Comparison of ENCODE assay signal across 22 cellular contexts in genomic region chr1:101183388-101183699, GRCh38. TPM values are rescaled to one million over a fixed set of nuclear protein-coding genes. Genes with fewer than 3 reads are reported as not detected.
A peak's percentile ranks its signal among the peaks of the same experiment; 100 is the strongest.
DNase-seq lines count a peak whose midpoint lies in the region; ATAC-seq, FAIRE-seq and TF ChIP-seq lines count a peak whose summit lies in the region.
"Had no signal": no experiment of that assay in that cellular context is flagged by ENCODE, and none has a peak within 500 bp of the region (broad histone marks: within the 10 kb centered on the region; RNA-seq: fewer than 3 reads in every experiment).

No MANE protein-coding gene starts in this region.

- no peak overlapping the region for H3K4me3 Mint-ChIP-seq in activated CD4-positive, alpha-beta T cell treated with anti-CD3 and anti-CD28 coated beads for 36 hours
- H3K4me3 Mint-ChIP-seq in stimulated activated naive CD8-positive, alpha-beta T cell treated with anti-CD3 and anti-CD28 coated beads, Interleukin-15, amount 100 ng/mL, for 72 hours, result peak overlapping the region; percentile 8 to 30
- H3K4me3 Mint-ChIP-seq: T-helper 17 cell had no signal

- no peaks in the 10 kb centered on the region for H3K27me3 Mint-ChIP-seq in activated CD4-positive, alpha-beta T cell treated with anti-CD3 and anti-CD28 coated beads for 36 hours
- no peaks in the 10 kb centered on the region for H3K27me3 Mint-ChIP-seq in stimulated activated naive CD8-positive, alpha-beta T cell treated with anti-CD3 and anti-CD28 coated beads, Interleukin-15, amount 100 ng/mL, for 72 hours
- H3K27me3 Mint-ChIP-seq: T-helper 17 cell had no signal

- H3K4me1 ChIP-seq in right lobe of liver (no peaks in the 10 kb centered on the region), HepG2 (ENCODE audit: insufficient read depth, low read length) (no peaks in the 10 kb centered on the region), fibroblast of lung (ENCODE audit: control insufficient read depth, extremely low read depth, insufficient read depth, low read length) (no peaks in the 10 kb centered on the region), hepatocyte (ENCODE audit: insufficient read depth) (no peaks in the 10 kb centered on the region)
- H3K4me1 ChIP-seq: suprapubic skin had no signal

- TF ChIP-seq CTCF in right lobe of liver (IDR thresholded peaks at IDR 0.05), result no peak
- no peak for TF ChIP-seq CTCF in HepG2 (CRISPR knock-in tag; IDR thresholded peaks at IDR 0.05)
- no peak for TF ChIP-seq CTCF in fibroblast of lung (conservative IDR thresholded peaks at IDR 0.05 in 1 of 2, IDR thresholded peaks at IDR 0.05 in 1 of 2; ENCODE audit: low read depth in 1 of 2, low read length in 2 of 2)
- TF ChIP-seq CTCF in hepatocyte (IDR thresholded peaks at IDR 0.05; ENCODE audit: poor library complexity), result no peak

- no peaks in the 10 kb centered on the region for H3K9me2 ChIP-seq in hepatocyte (replicated peaks; ENCODE audit: insufficient read depth)

- peak overlapping the region; percentile 61 for H3K27ac Mint-ChIP-seq in activated CD4-positive, alpha-beta T cell treated with anti-CD3 and anti-CD28 coated beads for 36 hours
- no peak overlapping the region for H3K27ac Mint-ChIP-seq in stimulated activated naive CD8-positive, alpha-beta T cell treated with anti-CD3 and anti-CD28 coated beads, Interleukin-15, amount 100 ng/mL, for 72 hours
- H3K27ac Mint-ChIP-seq: T-helper 17 cell had no signal

- 20% methylated on average over 3 of the region's 3 CpGs for WGBS in right lobe of liver (ENCODE audit: insufficient coverage, low coverage, low lambda C conversion rate, missing lambda C conversion rate)
- 8% methylated on average over 3 of the region's 3 CpGs for WGBS in HepG2 (ENCODE audit: low lambda C conversion rate)
- WGBS in hepatocyte (ENCODE audit: low lambda C conversion rate, missing lambda C conversion rate), result 49% methylated on average over 3 of the region's 3 CpGs

- no peak for TF ChIP-seq RAD21 in HepG2 (CRISPR knock-in tag; IDR thresholded peaks at IDR 0.05)

- DNase-seq in activated CD4-positive, alpha-beta T cell treated with anti-CD3 and anti-CD28 coated beads for 36 hours, result no peak
- DNase-seq in activated CD4-positive, alpha-beta T cell treated with anti-CD3 and anti-CD28 coated beads for 48 hours, result no peak
- DNase-seq in right lobe of liver, result no peak
- DNase-seq in HepG2 (ENCODE audit: low spot score), result no peak
- peak in 1 of 2 donors; percentile 30 for DNase-seq in fibroblast of lung (ENCODE audit: low read depth in 2 of 2)
- no peak for DNase-seq in stimulated activated naive CD8-positive, alpha-beta T cell treated with anti-CD3 and anti-CD28 coated beads, Interleukin-15, amount 100 ng/mL, for 72 hours
- DNase-seq in hepatocyte (ENCODE audit: low spot score), result no peak
- DNase-seq: ACHN, activated gamma-delta T cell treated with Interleukin-2 at 50 U/mL for 16 hours, C1 segment of cervical spinal cord, left ventricle myocardium superior, NCI-H1417, NCI-H526 treated with DMSO at 0.1 percent for 48 hours, SHP77 treated with DMSO at 0.1 percent for 48 hours, T-helper 17 cell, WERI-Rb-1 had no signal

- FAIRE-seq in HepG2 (lab: Jason Lieb, UNC), result no peak
- FAIRE-seq: frontal cortex, H1 had no signal

- H3K9ac ChIP-seq in HepG2 (ENCODE audit: insufficient read depth, low read depth, low read length), result no peak overlapping the region
- no peak overlapping the region for H3K9ac ChIP-seq in fibroblast of lung (ENCODE audit: insufficient read depth, low read length)

- in situ Hi-C loops in HepG2 (cut with HindIII; ENCODE audit: extremely low pct_ligation_motif_present, low pct_unique_long_range_greater_than_20kb), result no loop called here

- H4K20me1 ChIP-seq in HepG2 (ENCODE audit: insufficient read depth, low read length), result no peaks in the 10 kb centered on the region
- no peaks in the 10 kb centered on the region for H4K20me1 ChIP-seq in fibroblast of lung (ENCODE audit: control insufficient read depth, extremely low read depth, insufficient read depth, low read length)
- no peaks in the 10 kb centered on the region for H4K20me1 ChIP-seq in hepatocyte (ENCODE audit: insufficient read depth, poor library complexity, severe bottlenecking)

- H3K27ac ChIP-seq in right lobe of liver (no peak overlapping the region), HepG2 (ENCODE audit: extremely low read length, insufficient read depth, low read length) (no peak overlapping the region), fibroblast of lung (ENCODE audit: insufficient read depth, low read length) (no peak overlapping the region), hepatocyte (no peak overlapping the region)
- H3K27ac ChIP-seq: coronary artery, suprapubic skin, WERI-Rb-1 had no signal

- H3K9me3 ChIP-seq in right lobe of liver (no peaks in the 10 kb centered on the region), HepG2 (ENCODE audit: low read length) (no peaks in the 10 kb centered on the region), fibroblast of lung (ENCODE audit: control insufficient read depth, insufficient read depth, low read depth, low read length) (no peaks in the 10 kb centered on the region), hepatocyte (ENCODE audit: low read depth) (no peaks in the 10 kb centered on the region)
- H3K9me3 ChIP-seq: suprapubic skin had no signal

- TF ChIP-seq EP300 in HepG2 (IDR thresholded peaks at IDR 0.05; ENCODE audit: low read depth in 2 of 2, low read length in 2 of 2) (no peak), HepG2 (CRISPR knock-in tag; IDR thresholded peaks at IDR 0.05; ENCODE audit: borderline replicate concordance) (no peak)

- CTCF ChIA-PET in activated CD4-positive, alpha-beta T cell treated with anti-CD3 and anti-CD28 coated beads for 36 hours (lab: Charles Lee), result interaction anchor here (0.9 to 1.9 kb wide), 5 partner anchors 9 to 105 kb away, joined by 3 to 5 read pairs (median 4); no protein-coding TSS in a partner anchor
- CTCF ChIA-PET in HepG2 (lab: Yijun Ruan, JAX; ENCODE audit: low intra/inter-chr PET ratio, low total read pairs), result no interaction called here

- H3K4me3 ChIP-seq in right lobe of liver, result no peak overlapping the region
- H3K4me3 ChIP-seq in HepG2 (replicated peaks in 1 of 3; ENCODE audit: insufficient read depth in 1 of 3, low read depth in 2 of 3, low read length in 3 of 3), result no peak overlapping the region
- no peak overlapping the region for H3K4me3 ChIP-seq in fibroblast of lung (replicated peaks in 1 of 4; ENCODE audit: control extremely low read depth in 1 of 4, insufficient read depth in 1 of 4, low read depth in 3 of 4, low read length in 4 of 4)
- no peak overlapping the region for H3K4me3 ChIP-seq in hepatocyte
- H3K4me3 ChIP-seq: coronary artery, suprapubic skin had no signal

- POLR2A ChIA-PET in activated CD4-positive, alpha-beta T cell treated with anti-CD3 and anti-CD28 coated beads for 36 hours (lab: Charles Lee), result no interaction called here
- POLR2A ChIA-PET in HepG2 (lab: Yijun Ruan, JAX), result no interaction called here

- no TSS peak for BruUV-seq in HepG2 (replicated peaks; lab: Mats Ljungman, UMichigan)

- H3K36me3 Mint-ChIP-seq in activated CD4-positive, alpha-beta T cell treated with anti-CD3 and anti-CD28 coated beads for 36 hours (ENCODE audit: low read depth), result peaks cover 10% of the 10 kb centered on the region

- H3K36me3 ChIP-seq in right lobe of liver, result no peaks in the 10 kb centered on the region
- no peaks in the 10 kb centered on the region for H3K36me3 ChIP-seq in HepG2 (replicated peaks in 1 of 2; ENCODE audit: control insufficient read depth in 1 of 2, insufficient read depth in 2 of 2, low read length in 2 of 2)
- H3K36me3 ChIP-seq in fibroblast of lung (ENCODE audit: control insufficient read depth, insufficient read depth, low read length), result no peaks in the 10 kb centered on the region
- H3K36me3 ChIP-seq in hepatocyte (replicated peaks; ENCODE audit: insufficient read depth, low read depth), result no peaks in the 10 kb centered on the region
- H3K36me3 ChIP-seq: suprapubic skin, WERI-Rb-1 had no signal

- peaks cover 2% of the 10 kb centered on the region for H3K9me3 Mint-ChIP-seq in activated CD4-positive, alpha-beta T cell treated with anti-CD3 and anti-CD28 coated beads for 36 hours (ENCODE audit: low read depth)
- peaks cover 0 to 9% of the 10 kb centered on the region in 2 donors for H3K9me3 Mint-ChIP-seq in stimulated activated naive CD8-positive, alpha-beta T cell treated with anti-CD3 and anti-CD28 coated beads, Interleukin-15, amount 100 ng/mL, for 72 hours

- no peak for ATAC-seq in activated CD4-positive, alpha-beta T cell treated with anti-CD3 and anti-CD28 coated beads for 36 hours
- ATAC-seq in right lobe of liver (peak; percentile 30 to 63 (median 60)), HepG2 (no peak), HG02981 (IDR thresholded peaks at IDR 0.05; ENCODE audit: unreplicated experiment) (no peak)
- no peak for ATAC-seq in stimulated activated naive CD8-positive, alpha-beta T cell treated with anti-CD3 and anti-CD28 coated beads, Interleukin-15, amount 100 ng/mL, for 72 hours
- ATAC-seq: left ventricle myocardium superior, T-helper 17 cell had no signal

- H3K27me3 ChIP-seq in right lobe of liver (no peaks in the 10 kb centered on the region), HepG2 (ENCODE audit: control insufficient read depth in 1 of 2, insufficient read depth in 2 of 2, low read length in 2 of 2) (no peaks in the 10 kb centered on the region; a peak in 1 of 5 replicates), fibroblast of lung (ENCODE audit: control insufficient read depth, insufficient read depth, low read length) (no peaks in the 10 kb centered on the region), hepatocyte (no peaks in the 10 kb centered on the region)
- H3K27me3 ChIP-seq: suprapubic skin had no signal

- H2AFZ ChIP-seq in HepG2 (ENCODE audit: low read length), result no peak overlapping the region
- H2AFZ ChIP-seq in fibroblast of lung (ENCODE audit: low read length), result peak overlapping the region; percentile 36
- no peak overlapping the region for H2AFZ ChIP-seq in hepatocyte

- no peak for TF ChIP-seq POLR2A in right lobe of liver (IDR thresholded peaks at IDR 0.05)
- TF ChIP-seq POLR2A in HepG2 (IDR thresholded peaks at IDR 0.05; ENCODE audit: insufficient read depth in 1 of 2, low read depth in 2 of 2, low read length in 2 of 2), result no peak

- intact Hi-C loops in activated CD4-positive, alpha-beta T cell treated with anti-CD3 and anti-CD28 coated beads for 36 hours (cut with DNase I, micrococcal nuclease), result no loop called here
- intact Hi-C loops in right lobe of liver (cut with DNase I) (no loop called here), HepG2 (cut with micrococcal nuclease; ENCODE audit: unreplicated experiment) (no loop called here)

- peaks cover 76% of the 10 kb centered on the region for H3K4me1 Mint-ChIP-seq in activated CD4-positive, alpha-beta T cell treated with anti-CD3 and anti-CD28 coated beads for 36 hours
- H3K4me1 Mint-ChIP-seq in stimulated activated naive CD8-positive, alpha-beta T cell treated with anti-CD3 and anti-CD28 coated beads, Interleukin-15, amount 100 ng/mL, for 72 hours, result peaks cover 75% of the 10 kb centered on the region

- H3K79me2 ChIP-seq in HepG2 (ENCODE audit: insufficient read depth, low read length) (no peaks in the 10 kb centered on the region), fibroblast of lung (ENCODE audit: control insufficient read depth, insufficient read depth, low read length) (no peaks in the 10 kb centered on the region), hepatocyte (no peaks in the 10 kb centered on the region)

- H3K4me2 ChIP-seq in HepG2 (ENCODE audit: low read depth, low read length) (no peak overlapping the region), fibroblast of lung (ENCODE audit: extremely low read depth, insufficient read depth, low read length) (no peak overlapping the region), hepatocyte (no peak overlapping the region)

RNA-seq across cellular contexts. Expression of gene S1PR1, which starts 53.5 kb away (rescaled TPM):
- total RNA-seq in activated CD4-positive, alpha-beta T cell treated with anti-CD3 and anti-CD28 coated beads for 36 hours, result 100 to 1,000 TPM; 109 to 130 TPM
- total RNA-seq in right lobe of liver (10 to 100 TPM in 2 of 6 experiments, 1 to 10 TPM in 4; 9.0 to 14.8 (median 9.3) TPM), HepG2 (2016; rRNA removed; fragmentation: Illumina TruSeq; extraction: Trizol) (not detected in 2 replicates), fibroblast of lung (10.4 and 16.7 TPM in 2 replicates), hepatocyte (8.7 and 9.3 TPM in 2 replicates)
- not detected in 2 replicates for total RNA-seq in HepG2 (2016; cell fraction: cytosol; rRNA removed; fragmentation: Illumina TruSeq; extraction: Trizol; ENCODE audit: low read depth)
- total RNA-seq in HepG2 (2016; cell fraction: insoluble cytoplasmic fraction; rRNA removed; fragmentation: Illumina TruSeq; extraction: Trizol), result not detected in 2 replicates
- total RNA-seq in HepG2 (2016; cell fraction: membrane; rRNA removed; fragmentation: Illumina TruSeq; extraction: Trizol), result not detected in 2 replicates
- total RNA-seq in HepG2 (2016; cell fraction: nucleus; rRNA removed; fragmentation: Illumina TruSeq; extraction: Trizol), result not detected in 2 replicates
- polyA plus RNA-seq in HepG2 (2011; rRNA removed) (not detected in 2 replicates), fibroblast of lung (5.9 and 6.2 TPM in 2 replicates), hepatocyte (9.3 and 10.0 TPM in 2 replicates)
- not detected in 2 replicates for polyA plus RNA-seq in HepG2 (2011; cell fraction: cytosol; rRNA removed)
- not detected in 2 replicates for polyA plus RNA-seq in HepG2 (2011; cell fraction: nucleus; rRNA removed)
- polyA plus RNA-seq in HepG2 (2012), result not detected in 2 replicates
- polyA plus RNA-seq in HepG2 (2016; cell fraction: cytosol; fragmentation: Illumina TruSeq; extraction: Trizol; ENCODE audit: low read depth), result not detected in 2 replicates
- not detected in 2 replicates for polyA plus RNA-seq in HepG2 (2016; cell fraction: insoluble cytoplasmic fraction; fragmentation: Illumina TruSeq; extraction: Trizol; ENCODE audit: low read depth)
- polyA plus RNA-seq in HepG2 (2016; cell fraction: membrane; fragmentation: Illumina TruSeq; extraction: Trizol; ENCODE audit: low read depth), result not detected in 2 replicates
- not detected in 2 replicates for polyA plus RNA-seq in HepG2 (2016; cell fraction: nucleus; fragmentation: Illumina TruSeq; extraction: Trizol; ENCODE audit: insufficient read depth, low read depth)
- polyA minus RNA-seq in HepG2 (2011; rRNA and poly(A)+ RNA removed; ENCODE audit: low replicate concordance), result 0.33 TPM in 1 of 2 replicates, not detected in the other
- not detected in 2 replicates for polyA minus RNA-seq in HepG2 (2011; cell fraction: cytosol; rRNA and poly(A)+ RNA removed)
- polyA minus RNA-seq in HepG2 (2011; cell fraction: nucleus; rRNA and poly(A)+ RNA removed), result not detected in 2 replicates
- 3.7 and 3.9 TPM in 2 replicates for polyA plus RNA-seq in fibroblast of lung (2012)
- polyA minus RNA-seq in fibroblast of lung (ENCODE audit: low replicate concordance), result 7.7 and 16.9 TPM in 2 replicates
- total RNA-seq: G401 had no signal

Comparison
In these comparisons a context has a peak if more than half of its experiments do, and no peak if none do; other contexts are left out.
1. ATAC-seq: peak in right lobe of liver (4 of 4); none in activated CD4-positive, alpha-beta T cell treated with anti-CD3 and anti-CD28 coated beads for 36 hours (single experiment), HepG2 (single experiment), stimulated activated naive CD8-positive, alpha-beta T cell treated with anti-CD3 and anti-CD28 coated beads, Interleukin-15, amount 100 ng/mL, for 72 hours (single experiment) and HG02981 (single experiment).